Comparison of ENCODE assay signal across 25 cellular contexts in the genomic region with DNA sequence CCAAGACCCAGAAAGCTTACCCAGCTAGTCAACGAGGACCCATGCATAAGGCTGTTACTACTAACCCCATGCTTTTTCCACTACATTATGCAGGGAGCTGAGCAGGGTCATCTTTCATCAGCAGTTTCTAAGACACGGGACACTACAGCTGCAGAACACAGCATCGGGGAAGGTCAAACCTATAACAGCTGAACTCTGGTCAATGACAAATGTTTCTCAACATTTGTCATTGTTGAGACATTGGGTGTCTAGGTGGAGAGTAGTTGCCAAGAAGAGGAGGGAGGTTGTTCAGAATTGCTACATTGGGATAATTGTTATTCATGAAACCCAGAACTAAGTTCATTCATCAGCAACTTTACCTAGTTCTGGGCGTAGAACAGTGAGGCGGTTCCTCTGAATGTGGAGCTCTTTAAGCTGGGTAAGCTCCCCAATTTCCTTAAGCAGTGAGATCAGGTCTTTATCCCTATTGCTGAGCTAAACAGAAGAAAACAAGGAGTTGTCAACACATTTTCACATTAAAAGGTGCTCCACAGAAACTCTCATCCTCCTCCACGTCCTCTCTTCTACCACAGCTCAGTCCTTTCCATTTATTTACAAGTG.
"Had no signal": no experiment of that assay in that cellular context is flagged by ENCODE, and none has a peak within 500 bp of the region (broad histone marks: within the 10 kb centered on the region; RNA-seq: fewer than 3 reads in every experiment).

No MANE protein-coding gene starts in this region.

- H3K27ac ChIP-seq: dorsolateral prefrontal cortex, foreskin keratinocyte, heart right ventricle, pancreas, right atrium auricular region, sigmoid colon, skin epidermis, spleen, thoracic aorta, tibial nerve, upper lobe of right lung, uterus had no signal

- H3K4me3 ChIP-seq: dorsolateral prefrontal cortex, heart right ventricle, pancreas, right atrium auricular region, sigmoid colon, skin epidermis, spleen, thoracic aorta, tibial nerve, upper lobe of right lung, uterus had no signal

- H3K4me1 ChIP-seq: foreskin keratinocyte, heart right ventricle, pancreas, right atrium auricular region, sigmoid colon, spleen, tibial nerve, upper lobe of right lung, uterus had no signal

- H3K4me3 Mint-ChIP-seq: mesothelial cell of epicardium; naive thymus-derived CD8-positive, alpha-beta T cell; stimulated activated naive B cell treated with anti-CD40 and anti-IgM and Interleukin-4, amounts not matched to agents 10 μg/mL and 1 μg/mL and 100 μg/mL, for 72 hours; stimulated activated naive CD8-positive, alpha-beta T cell treated with anti-CD3 and anti-CD28 coated beads, Interleukin-15, Interleukin-2, amounts not matched to agents 100 ng/mL and 50 ng/mL, for 24 hours had no signal

- H3K27me3 ChIP-seq: pancreas, right atrium auricular region, sigmoid colon, tibial nerve, uterus had no signal

- DNase-seq: cortex of kidney; dorsolateral prefrontal cortex; effector CD4-positive, alpha-beta T cell; foreskin keratinocyte; glutamatergic neuron; heart right ventricle; hippocampal formation; left colon; mesenchymal stem cell; naive thymus-derived CD8-positive, alpha-beta T cell; occipital lobe; pancreas; sigmoid colon; spleen; stimulated activated CD4-positive, alpha-beta T cell treated with anti-CD3 and anti-CD28 coated beads, Interleukin-4, amount 100 ng/mL, for 4 hours; stimulated activated naive B cell treated with anti-CD40 and anti-IgM and Interleukin-4, amounts not matched to agents 10 μg/mL and 1 μg/mL and 100 μg/mL, for 72 hours; upper lobe of right lung; uterus had no signal

- H3K36me3 Mint-ChIP-seq: mesothelial cell of epicardium; naive thymus-derived CD8-positive, alpha-beta T cell; stimulated activated naive B cell treated with anti-CD40 and anti-IgM and Interleukin-4, amounts not matched to agents 10 μg/mL and 1 μg/mL and 100 μg/mL, for 72 hours had no signal

- H3K9me3 ChIP-seq: heart right ventricle, pancreas, right atrium auricular region, sigmoid colon, spleen, thoracic aorta, tibial nerve, upper lobe of right lung, uterus had no signal

- H3K36me3 ChIP-seq: heart right ventricle, pancreas, right atrium auricular region, sigmoid colon, spleen, thoracic aorta, tibial nerve, upper lobe of right lung, uterus had no signal

- ATAC-seq: foreskin keratinocyte; heart right ventricle; left colon; naive thymus-derived CD8-positive, alpha-beta T cell; pancreas; stimulated activated naive B cell treated with anti-CD40 and anti-IgM and Interleukin-4, amounts not matched to agents 10 μg/mL and 1 μg/mL and 100 μg/mL, for 72 hours; upper lobe of right lung had no signal

- H3K9me3 Mint-ChIP-seq: mesothelial cell of epicardium; naive thymus-derived CD8-positive, alpha-beta T cell; stimulated activated naive CD8-positive, alpha-beta T cell treated with anti-CD3 and anti-CD28 coated beads, Interleukin-15, Interleukin-2, amounts not matched to agents 100 ng/mL and 50 ng/mL, for 24 hours had no signal

- H3K27ac Mint-ChIP-seq: mesothelial cell of epicardium; stimulated activated naive B cell treated with anti-CD40 and anti-IgM and Interleukin-4, amounts not matched to agents 10 μg/mL and 1 μg/mL and 100 μg/mL, for 72 hours; stimulated activated naive CD8-positive, alpha-beta T cell treated with anti-CD3 and anti-CD28 coated beads, Interleukin-15, Interleukin-2, amounts not matched to agents 100 ng/mL and 50 ng/mL, for 24 hours had no signal

- FAIRE-seq: islet of Langerhans, pancreas had no signal

- H3K4me1 Mint-ChIP-seq: mesothelial cell of epicardium; stimulated activated naive B cell treated with anti-CD40 and anti-IgM and Interleukin-4, amounts not matched to agents 10 μg/mL and 1 μg/mL and 100 μg/mL, for 72 hours had no signal
